Comparison of ENCODE assay signal across 8 cellular contexts in genomic region chr14:104639889-104640548, GRCh38.
DNase-seq lines count a peak whose midpoint lies in the region; ATAC-seq and TF ChIP-seq lines count a peak whose summit lies in the region.

No MANE protein-coding gene starts in this region.

- H3K27ac Mint-ChIP-seq in central memory CD8-positive, alpha-beta T cell (ENCODE audit: low read depth), result no peak overlapping the region

- peak; percentile 19 for ATAC-seq in central memory CD8-positive, alpha-beta T cell (replicated peaks; ENCODE audit: extremely low read depth, poor library complexity, severe bottlenecking)
- no peak for ATAC-seq in HG02852 (IDR thresholded peaks at IDR 0.05; ENCODE audit: unreplicated experiment)

- H3K4me3 Mint-ChIP-seq in central memory CD8-positive, alpha-beta T cell, result no peak overlapping the region

- DNase-seq in 8988T (peak; percentile 92), GM12865 (ENCODE audit: low read depth) (peak; percentile 62), NCI-H1930 (lab: John Stamatoyannopoulos, UW) (peak; percentile 29 to 61), kidney glomerular epithelial cell (lab: John Stamatoyannopoulos, UW) (peak; percentile 4)
- DNase-seq in central memory CD8-positive, alpha-beta T cell (ENCODE audit: low spot score in 2 of 2), result no peak
- peak; percentile 9 to 32 (median 24) for DNase-seq in stimulated activated CD4-positive, alpha-beta T cell treated with anti-CD3 and anti-CD28 coated beads, TNF-alpha, amount 100 ng/mL, for 48 hours (ENCODE audit: low read depth in 3 of 3)

- no peak overlapping the region for H3K4me3 ChIP-seq in GM12865 (ENCODE audit: low read depth, low read length)
- H3K4me3 ChIP-seq in WI38 (ENCODE audit: low read depth, low read length), result no peak overlapping the region

- peaks cover under 1% of the 10 kb centered on the region for H3K9me3 Mint-ChIP-seq in central memory CD8-positive, alpha-beta T cell

- TF ChIP-seq CTCF in GM12865 (IDR thresholded peaks at IDR 0.05; ENCODE audit: insufficient read depth, low read depth, low read length, missing control alignments) (peak; percentile 97), WI38 (IDR thresholded peaks at IDR 0.05; ENCODE audit: low read depth, low read length) (peak; percentile 95)

- H3K27me3 Mint-ChIP-seq in central memory CD8-positive, alpha-beta T cell, result peaks cover 39% of the 10 kb centered on the region

- H3K36me3 Mint-ChIP-seq in central memory CD8-positive, alpha-beta T cell (ENCODE audit: insufficient read depth), result no peaks in the 10 kb centered on the region

- H3K4me1 Mint-ChIP-seq in central memory CD8-positive, alpha-beta T cell, result no peaks in the 10 kb centered on the region

Comparison
In these comparisons a context has a peak if more than half of its experiments do, and no peak if none do; other contexts are left out.
1. DNase-seq: peak in 8988T (single experiment), GM12865 (single experiment), NCI-H1930 (2 of 2), kidney glomerular epithelial cell (single experiment) and stimulated activated CD4-positive, alpha-beta T cell treated with anti-CD3 and anti-CD28 coated beads, TNF-alpha, amount 100 ng/mL, for 48 hours (3 of 3); none in central memory CD8-positive, alpha-beta T cell (0 of 2).